12 cellular contexts compared by ENCODE assay signal in the genomic region with DNA sequence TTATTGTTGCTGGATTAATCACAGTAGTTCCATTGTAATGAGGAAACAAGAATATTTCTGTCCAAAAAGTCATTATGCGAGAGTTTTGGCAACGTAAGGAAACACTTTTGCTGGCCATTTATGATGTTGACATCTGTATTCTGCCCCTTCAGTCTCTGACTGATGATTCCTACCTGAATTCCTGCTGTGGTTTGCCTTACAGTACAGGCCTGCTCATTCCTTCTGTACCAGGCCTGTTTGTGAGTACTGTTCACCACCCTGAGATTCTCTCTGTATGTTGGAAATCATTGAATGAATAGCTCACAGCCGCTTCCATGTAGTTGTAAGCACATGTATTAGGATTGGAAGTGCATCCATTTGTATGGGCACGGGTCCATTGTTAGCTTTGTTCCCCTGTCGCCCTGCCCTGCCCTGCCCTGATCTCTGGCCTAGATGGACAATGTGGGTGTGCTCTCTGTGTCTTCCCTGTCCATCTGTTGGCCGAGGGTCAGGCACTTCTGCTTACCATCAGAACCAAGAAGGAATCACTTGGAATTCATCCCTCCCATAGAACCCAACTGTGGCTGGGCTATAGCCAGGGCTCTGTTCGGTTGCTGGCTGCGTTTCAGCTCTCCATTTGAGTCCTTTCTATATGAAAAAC. TPM values are rescaled to one million over a fixed set of nuclear protein-coding genes. Genes with fewer than 3 reads are reported as not detected.
A peak's percentile ranks its signal among the peaks of the same experiment; 100 is the strongest.
DNase-seq lines count a peak whose midpoint lies in the region; ATAC-seq lines count a peak whose summit lies in the region.
"Had no signal": no experiment of that assay in that cellular context is flagged by ENCODE, and none has a peak within 500 bp of the region (broad histone marks: within the 10 kb centered on the region; RNA-seq: fewer than 3 reads in every experiment).

No MANE protein-coding gene starts in this region.

- 49% methylated on average over 8 of the region's 8 CpGs for WGBS in right cardiac atrium
- 28 to 34% methylated on average over 8 of the region's 8 CpGs for WGBS in aorta, 2 donors

- no peaks in the 10 kb centered on the region for H3K27me3 ChIP-seq in right cardiac atrium (ENCODE audit: control insufficient read depth, insufficient read depth)
- no peaks in the 10 kb centered on the region for H3K27me3 ChIP-seq in aorta (ENCODE audit: control insufficient read depth in 1 of 2, insufficient read depth in 2 of 2, low read length in 1 of 2)
- H3K27me3 ChIP-seq: right lobe of liver had no signal

- no peak overlapping the region for H3K27ac ChIP-seq in right cardiac atrium (ENCODE audit: low read length)
- H3K27ac ChIP-seq in cingulate gyrus (ENCODE audit: low read depth, low read length), result peak overlapping the region; percentile 80
- peak overlapping the region; percentile 54 to 77 for H3K27ac ChIP-seq in aorta (ENCODE audit: low read depth in 1 of 2, low read length in 2 of 2)
- H3K27ac ChIP-seq: right lobe of liver had no signal

- H3K4me3 ChIP-seq in right cardiac atrium (ENCODE audit: low read length), result no peak overlapping the region
- no peak overlapping the region for H3K4me3 ChIP-seq in aorta (ENCODE audit: low read length in 2 of 2)
- H3K4me3 ChIP-seq: right lobe of liver had no signal

- intact Hi-C loops in right cardiac atrium (cut with DNase I) (no loop called here), Right ventricle myocardium inferior (cut with DNase I) (no loop called here), aorta (cut with DNase I) (no loop called here)

- H3K36me3 ChIP-seq in aorta (ENCODE audit: control insufficient read depth in 1 of 2, insufficient read depth in 2 of 2, low read length in 1 of 2), result no peaks in the 10 kb centered on the region
- H3K36me3 ChIP-seq: right lobe of liver had no signal

- H3K9me3 ChIP-seq in right cardiac atrium (ENCODE audit: control insufficient read depth, low read length), result no peaks in the 10 kb centered on the region
- no peaks in the 10 kb centered on the region for H3K9me3 ChIP-seq in aorta (ENCODE audit: control insufficient read depth, low read length)
- H3K9me3 ChIP-seq: right lobe of liver had no signal

- DNase-seq in right cardiac atrium (peak in 1 of 3 donors; percentile 34), Right ventricle myocardium inferior (ENCODE audit: missing footprints) (no peak), myocyte (ENCODE audit: low read depth) (peak; percentile 49), aorta (no peak), NCI-H345 treated with DMSO at 0.1 percent for 48 hours (lab: John Stamatoyannopoulos, UW; ENCODE audit: unreplicated experiment) (no peak)
- DNase-seq: activated naive CD4-positive, alpha-beta T cell treated with Interleukin-2 at 50 U/mL for 16 hours; NCI-H1417 treated with DMSO at 0.1 percent for 48 hours; right lobe of liver had no signal

- ATAC-seq in right cardiac atrium (peak; percentile 17 to 46), Right ventricle myocardium inferior (no peak), aorta (ENCODE audit: low FRiP score) (peak; percentile 7), HG03139 (IDR thresholded peaks at IDR 0.05; ENCODE audit: unreplicated experiment) (no peak), GM21786 (IDR thresholded peaks at IDR 0.05; ENCODE audit: unreplicated experiment) (no peak)
- ATAC-seq: activated CD4-positive, CD25-positive, alpha-beta regulatory T cell treated with anti-CD3 and anti-CD28 coated beads, Interleukin-2, amount 50 U/mL, for 24 hours had no signal

- peaks cover 9% of the 10 kb centered on the region for H3K4me1 ChIP-seq in right cardiac atrium (ENCODE audit: control insufficient read depth, insufficient read depth, low read length)
- peaks cover 4 to 12% of the 10 kb centered on the region in 2 donors for H3K4me1 ChIP-seq in aorta (ENCODE audit: control insufficient read depth in 1 of 2, insufficient read depth in 2 of 2, low read length in 2 of 2)
- H3K4me1 ChIP-seq: right lobe of liver had no signal

RNA-seq across cellular contexts. Expression of gene TULP4, which starts 26.8 kb away (rescaled TPM):
- total RNA-seq in right cardiac atrium (100 to 1,000 TPM; 166 to 228 (median 174) TPM), Right ventricle myocardium inferior (94.9 TPM), myocyte (242 and 281 TPM in 2 replicates), aorta (10 to 100 TPM; 63.4 to 86.1 TPM)
- polyA plus RNA-seq in right cardiac atrium (14.7 TPM), aorta (10 to 100 TPM in 1 of 2 donors, 1 to 10 TPM in 1; 2.4 to 16.7 TPM)
- 26.6 TPM for polyA plus RNA-seq in myocyte (2012)

Comparison
In these comparisons a context has a peak if more than half of its experiments do, and no peak if none do; other contexts are left out.
1. ATAC-seq: peak in right cardiac atrium (2 of 2) and aorta (single experiment); none in Right ventricle myocardium inferior (single experiment), HG03139 (single experiment) and GM21786 (single experiment).